ENCODE assay signal across 10 cellular contexts in the genomic region with DNA sequence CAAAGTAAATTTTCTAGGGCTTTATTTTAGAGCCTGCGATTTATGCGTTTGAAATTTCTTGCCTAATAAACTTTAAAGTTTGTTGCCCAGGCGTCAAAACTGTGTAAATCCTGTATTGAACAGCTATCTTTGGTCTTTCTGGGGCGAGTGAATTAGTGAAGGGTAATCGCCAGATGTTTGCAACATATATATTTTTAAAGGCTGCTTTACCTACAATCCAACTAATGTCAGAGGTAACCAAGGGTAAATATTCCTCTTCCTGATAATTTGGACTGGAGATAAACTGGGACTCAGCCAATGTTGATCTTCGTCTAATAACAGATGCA. TPM values are rescaled to one million over a fixed set of nuclear protein-coding genes. Genes with fewer than 3 reads are reported as not detected.
DNase-seq lines count a peak whose midpoint lies in the region; ATAC-seq and TF ChIP-seq lines count a peak whose summit lies in the region.
"Had no signal": no experiment of that assay in that cellular context is flagged by ENCODE, and none has a peak within 500 bp of the region (broad histone marks: within the 10 kb centered on the region; RNA-seq: fewer than 3 reads in every experiment).

No MANE protein-coding gene starts in this region.

- peak overlapping the region in 1 of 10 donors; percentile 96 for H3K27ac Mint-ChIP-seq in naive thymus-derived CD8-positive, alpha-beta T cell
- H3K27ac Mint-ChIP-seq: activated B cell treated with CpG ODN at 0.5 μM for 24 hours had no signal

- TF ChIP-seq CTCF in heart right ventricle (IDR thresholded peaks at IDR 0.05), result no peak
- no peak for TF ChIP-seq CTCF in coronary artery (IDR thresholded peaks at IDR 0.05)
- no peak for TF ChIP-seq CTCF in vagina (IDR thresholded peaks at IDR 0.05)
- TF ChIP-seq CTCF in brain microvascular endothelial cell (IDR thresholded peaks at IDR 0.05; ENCODE audit: low read depth, low read length, missing control alignments), result no peak

- H3K27me3 Mint-ChIP-seq in naive thymus-derived CD8-positive, alpha-beta T cell, result peaks cover 57 to 94% (median 79%) of the 10 kb centered on the region in 5 donors

- H3K27me3 ChIP-seq in heart right ventricle (peaks cover 5 to 97% (median 55%) of the 10 kb centered on the region in 7 donors), vagina (peaks cover 26% of the 10 kb centered on the region), brain microvascular endothelial cell (replicated peaks) (peaks cover 65% of the 10 kb centered on the region)

- peak overlapping the region in 8 of 10 donors; percentile 45 to 85 (median 71) for H3K4me3 Mint-ChIP-seq in naive thymus-derived CD8-positive, alpha-beta T cell

- H3K9me3 Mint-ChIP-seq in naive thymus-derived CD8-positive, alpha-beta T cell, result peaks cover 0 to 29% (median 9%) of the 10 kb centered on the region in 9 donors
- H3K9me3 Mint-ChIP-seq: activated B cell treated with CpG ODN at 0.5 μM for 24 hours had no signal

- 3 to 8% methylated on average over 6 of the region's 6 CpGs for WGBS in heart right ventricle, 2 donors

- in situ Hi-C loops in brain microvascular endothelial cell (cut with HindIII; ENCODE audit: low pct_ligation_motif_present, low sequenced_read_pairs), result no loop called here

- H3K9me3 ChIP-seq in heart right ventricle (no peaks in the 10 kb centered on the region), vagina (no peaks in the 10 kb centered on the region)

- intact Hi-C loops in heart right ventricle (cut with DNase I), result loop anchor here (5.0 to 10.0 kb wide), 9 partner anchors 45 to 612 kb away; no protein-coding TSS in a partner anchor
- intact Hi-C loops in Right ventricle myocardium inferior (cut with DNase I), result loop anchor here (10.0 kb wide), 2 partner anchors 422 to 742 kb away; no protein-coding TSS in a partner anchor
- intact Hi-C loops in vagina (cut with DNase I), result no loop called here

- TF ChIP-seq POLR2A in vagina (IDR thresholded peaks at IDR 0.05), result no peak

- no peak for DNase-seq in heart right ventricle
- no peak for DNase-seq in Right ventricle myocardium inferior (ENCODE audit: missing footprints)
- DNase-seq in coronary artery (ENCODE audit: low spot score), result no peak
- DNase-seq in naive thymus-derived CD8-positive, alpha-beta T cell, result no peak
- no peak for DNase-seq in vagina (ENCODE audit: extremely low spot score in 2 of 2)
- DNase-seq in brain microvascular endothelial cell, result no peak
- DNase-seq: activated B cell treated with CpG ODN at 0.5 μM for 24 hours had no signal

- ATAC-seq in heart right ventricle, result no peak
- ATAC-seq in Right ventricle myocardium inferior, result no peak
- no peak for ATAC-seq in naive thymus-derived CD8-positive, alpha-beta T cell
- no peak for ATAC-seq in HG02610 (IDR thresholded peaks at IDR 0.05; ENCODE audit: unreplicated experiment)
- no peak for ATAC-seq in GM18858 (IDR thresholded peaks at IDR 0.05; ENCODE audit: unreplicated experiment)

- POLR2A ChIA-PET in naive thymus-derived CD8-positive, alpha-beta T cell (lab: Charles Lee), result no interaction called here

- H3K4me1 ChIP-seq in heart right ventricle, result peaks cover 0 to 55% (median 23%) of the 10 kb centered on the region in 9 donors
- peaks cover 50% of the 10 kb centered on the region for H3K4me1 ChIP-seq in vagina

- H3K27ac ChIP-seq in heart right ventricle, result peak overlapping the region in 8 of 10 donors; percentile 79 to 93 (median 86)
- H3K27ac ChIP-seq in coronary artery, result no peak overlapping the region
- H3K27ac ChIP-seq in vagina, result peak overlapping the region; percentile 70
- H3K27ac ChIP-seq in brain microvascular endothelial cell, result no peak overlapping the region

- H3K4me1 Mint-ChIP-seq in naive thymus-derived CD8-positive, alpha-beta T cell, result peaks cover 38 to 48% (median 44%) of the 10 kb centered on the region in 4 donors

- peak overlapping the region; percentile 49 to 70 (median 66) for H3K4me3 ChIP-seq in heart right ventricle
- H3K4me3 ChIP-seq in coronary artery, result peak overlapping the region; percentile 75
- H3K4me3 ChIP-seq in vagina, result peak overlapping the region; percentile 52 to 53
- H3K4me3 ChIP-seq in brain microvascular endothelial cell (ENCODE audit: low read depth, low read length), result no peak overlapping the region
- H3K4me3 ChIP-seq: lung had no signal

- no peaks in the 10 kb centered on the region for H3K36me3 ChIP-seq in heart right ventricle
- H3K36me3 ChIP-seq in vagina, result no peaks in the 10 kb centered on the region
- no peaks in the 10 kb centered on the region for H3K36me3 ChIP-seq in brain microvascular endothelial cell (replicated peaks)

- H3K36me3 Mint-ChIP-seq in naive thymus-derived CD8-positive, alpha-beta T cell, result peaks cover 5 to 27% (median 22%) of the 10 kb centered on the region in 3 donors

RNA-seq across cellular contexts. Expression of gene PROX1, which starts 0.9 kb away (rescaled TPM):
- total RNA-seq in heart right ventricle (100 to 1,000 TPM in 8 of 10 donors, 10 to 100 TPM in 2; 52.6 to 132 (median 116) TPM), Right ventricle myocardium inferior (82.9 TPM), vagina (4.7 TPM)
- 10 to 100 TPM in 1 of 2 donors, 1 to 10 TPM in 1; 2.5 to 10.2 TPM for polyA plus RNA-seq in heart right ventricle
- not detected for total RNA-seq in naive thymus-derived CD8-positive, alpha-beta T cell
- not detected for polyA plus RNA-seq in naive thymus-derived CD8-positive, alpha-beta T cell

Comparison
In these comparisons a context has a peak if more than half of its experiments do, and no peak if none do; other contexts are left out.
1. H3K27ac ChIP-seq: peak in heart right ventricle (8 of 10) and vagina (single experiment); none in coronary artery (0 of 2) and brain microvascular endothelial cell (single experiment).